In the genomic region with DNA sequence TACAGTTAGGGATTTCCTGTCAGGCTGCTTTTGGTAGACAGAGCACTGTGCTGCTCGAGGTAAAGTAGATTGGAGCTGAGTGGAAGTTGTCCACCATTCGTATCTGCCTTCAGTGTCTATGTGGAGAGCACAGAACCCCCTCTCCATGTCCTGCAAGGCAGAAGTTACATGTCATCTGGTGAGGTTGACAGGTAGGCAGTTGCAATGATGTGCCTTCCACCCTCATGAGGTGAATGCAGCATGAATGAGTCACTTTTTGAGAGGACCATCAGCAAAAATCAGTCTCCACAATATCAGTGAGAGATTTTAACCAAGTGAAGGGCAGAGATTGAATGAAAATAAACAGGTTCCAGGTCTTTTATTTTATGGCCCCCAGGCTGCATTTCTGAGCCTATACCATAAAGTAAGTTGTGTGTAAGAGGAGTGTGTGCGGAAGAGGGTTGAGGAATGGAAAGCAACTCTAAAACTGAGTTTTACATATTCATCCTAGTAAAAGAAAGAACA, we compare ENCODE assay signal across 22 cellular contexts. TPM values are rescaled to one million over a fixed set of nuclear protein-coding genes. Genes with fewer than 3 reads are reported as not detected.
DNase-seq lines count a peak whose midpoint lies in the region; ATAC-seq, FAIRE-seq and TF ChIP-seq lines count a peak whose summit lies in the region.
"Had no signal": no experiment of that assay in that cellular context is flagged by ENCODE, and none has a peak within 500 bp of the region (broad histone marks: within the 10 kb centered on the region; RNA-seq: fewer than 3 reads in every experiment).

No MANE protein-coding gene starts in this region.

- no peak for TF ChIP-seq RAD21 in GM12878 (IDR thresholded peaks at IDR 0.05; ENCODE audit: insufficient read depth, low read depth, low read length)

- H3K4me1 ChIP-seq in HUES48 (ENCODE audit: control insufficient read depth, insufficient read depth, low read length) (peaks cover 52% of the 10 kb centered on the region), GM12878 (ENCODE audit: control insufficient read depth, insufficient read depth, low read length) (no peaks in the 10 kb centered on the region), mesodermal cell (ENCODE audit: control insufficient read depth, insufficient read depth, low read length, poor library complexity, severe bottlenecking) (peaks cover 34% of the 10 kb centered on the region)

- DNase-seq in GM12891 (ENCODE audit: insufficient read length, low spot score) (no peak), GM12878 (ENCODE audit: low read depth, low spot score) (no peak), occipital lobe (lab: John Stamatoyannopoulos, UW) (no peak)
- no peak for DNase-seq in activated CD8-positive, alpha-beta memory T cell treated with anti-CD3 and anti-CD28 coated beads, Interleukin-2, amount 50 U/mL, for 4 hours
- DNase-seq: AML-193, DMS79, H9, NCI-H1092, NCI-H2171 treated with DMSO at 0.1 percent for 48 hours, NCI-H82, SHP77 treated with DMSO at 0.1 percent for 48 hours had no signal

- CTCF ChIA-PET in GM12878 (lab: Yijun Ruan, JAX) = interaction anchor here (1.5 to 1.8 kb wide), 2 partner anchors 12 to 242 kb away, joined by 4 to 5 read pairs; no protein-coding TSS in a partner anchor

- 44% methylated on average over 3 of the region's 3 CpGs for WGBS in GM12878 (ENCODE audit: insufficient coverage, insufficient replicate concordance, low lambda C conversion rate, missing lambda C conversion rate)
- WGBS in mesodermal cell (ENCODE audit: insufficient coverage in 2 of 2), 2 experiments = 100% methylated on average over 1 of the region's 3 CpGs; no CpG with 5 or more reads in 1 of the 2 experiments

- no peak overlapping the region for H2AFZ ChIP-seq in GM12878 (ENCODE audit: control insufficient read depth, low read depth, low read length)

- ATAC-seq in GM12878 (peak; percentile 13; the same call in 1 of the 3 replicates), HG03469 (IDR thresholded peaks at IDR 0.05; ENCODE audit: unreplicated experiment) (no peak), GM21515 (IDR thresholded peaks at IDR 0.05; ENCODE audit: unreplicated experiment) (no peak)
- ATAC-seq: K562, Panc1 had no signal

- no peak overlapping the region for H3K9ac ChIP-seq in HUES48 (ENCODE audit: low read depth, low read length)
- H3K9ac ChIP-seq in GM12878 (ENCODE audit: control insufficient read depth, insufficient read depth, low read length) = no peak overlapping the region

- POLR2A ChIA-PET in GM12878 (lab: Charles Lee) = no interaction called here

- no peak overlapping the region for H3K4me2 ChIP-seq in GM12878 (ENCODE audit: control insufficient read depth, insufficient read depth)

- RAD21 ChIA-PET in GM12878 (lab: Charles Lee; ENCODE audit: unreplicated experiment) = no interaction called here

- H3K4me3 ChIP-seq in HUES48 (ENCODE audit: low read depth, low read length) = peak overlapping the region; percentile 26; the same call in 1 of the 2 replicates
- no peak overlapping the region for H3K4me3 ChIP-seq in GM12878
- H3K4me3 ChIP-seq in mesodermal cell (ENCODE audit: extremely low read depth, insufficient read depth, low read length, poor library complexity, severe bottlenecking) = no peak overlapping the region
- H3K4me3 ChIP-seq: K562 had no signal

- no peak for TF ChIP-seq EP300 in GM12878 (IDR thresholded peaks at IDR 0.05; ENCODE audit: borderline replicate concordance in 1 of 2, control insufficient read depth in 1 of 2, low read depth in 2 of 2, low read length in 2 of 2)

- no TSS peak for BruUV-seq in GM12878 (replicated peaks; lab: Mats Ljungman, UMichigan)

- intact Hi-C loops in GM12878 (cut with micrococcal nuclease; ENCODE audit: unreplicated experiment) = no loop called here

- H3K36me3 ChIP-seq in HUES48 (ENCODE audit: control insufficient read depth, insufficient read depth, low read length) (no peaks in the 10 kb centered on the region), GM12878 (ENCODE audit: control insufficient read depth in 2 of 2, insufficient read depth in 2 of 2, low read length in 1 of 2) (no peaks in the 10 kb centered on the region), mesodermal cell (ENCODE audit: control insufficient read depth, insufficient read depth, low read length) (no peaks in the 10 kb centered on the region)

- H3K9me3 ChIP-seq in HUES48 (ENCODE audit: control insufficient read depth, insufficient read depth, low read length) (no peaks in the 10 kb centered on the region), GM12878 (replicated peaks; ENCODE audit: control insufficient read depth, insufficient read depth, low read length) (no peaks in the 10 kb centered on the region), mesodermal cell (ENCODE audit: control insufficient read depth, low read length) (no peaks in the 10 kb centered on the region)

- H3K27me3 ChIP-seq in HUES48 (ENCODE audit: control insufficient read depth, insufficient read depth, low read length) (no peaks in the 10 kb centered on the region), GM12878 (replicated peaks in 1 of 2; ENCODE audit: control insufficient read depth in 2 of 2, insufficient read depth in 2 of 2, low read length in 1 of 2) (no peaks in the 10 kb centered on the region; a peak in 1 of 4 replicates)

- FAIRE-seq in GM12891 (lab: Jason Lieb, UNC) (peak; percentile 69), GM12878 (lab: Jason Lieb, UNC) (no peak)
- FAIRE-seq: HTR-8/SVneo, K562 had no signal

- in situ Hi-C loops in GM12878 (cut with MboI) = no loop called here

- no peak for TF ChIP-seq CTCF in GM12878 (IDR thresholded peaks at IDR 0.05 in 2 of 3, conservative IDR thresholded peaks at IDR 0.05 in 1 of 3; ENCODE audit: control insufficient read depth in 2 of 3, extremely low read depth in 1 of 3, insufficient read depth in 1 of 3, low read depth in 3 of 3, low read length in 3 of 3)

- no peaks in the 10 kb centered on the region for H4K20me1 ChIP-seq in GM12878 (ENCODE audit: control insufficient read depth, insufficient read depth)

- H3K27ac ChIP-seq in HUES48 (ENCODE audit: low read depth, low read length) = peak overlapping the region; percentile 44
- H3K27ac ChIP-seq in GM12878 (ENCODE audit: control insufficient read depth, insufficient read depth) = no peak overlapping the region
- peak overlapping the region; percentile 0 for H3K27ac ChIP-seq in mesodermal cell (ENCODE audit: low read depth, low read length, severe bottlenecking)

- TF ChIP-seq POLR2A in GM12891 (IDR thresholded peaks at IDR 0.05; ENCODE audit: low read depth, low read length) (no peak), GM12878 (IDR thresholded peaks at IDR 0.05; ENCODE audit: low read depth, low read length) (no peak)

- H3K79me2 ChIP-seq in GM12878 (ENCODE audit: control insufficient read depth, insufficient read depth, low read length) = no peaks in the 10 kb centered on the region

- SMC1A ChIA-PET in GM12878 (lab: Charles Lee; ENCODE audit: uncharacterized antibody, unreplicated experiment) = no interaction called here

RNA-seq across cellular contexts. Expression of gene TRAPPC3L, which starts 16.0 kb away (rescaled TPM):
- polyA plus RNA-seq in GM12891 (2012; ENCODE audit: low read depth, missing spikeins) = not detected
- total RNA-seq in GM12878 (2013; cell fraction: nucleolus; rRNA removed) = not detected in 2 replicates
- total RNA-seq in GM12878 (2014; rRNA removed) = not detected in 2 replicates
- not detected in 2 replicates for total RNA-seq in GM12878 (2014; rRNA removed; fragmentation: Illumina TruSeq; extraction: Trizol)
- not detected in 2 replicates for total RNA-seq in GM12878 (2021)
- not detected for polyA plus RNA-seq in GM12878 (2011; ENCODE audit: low read depth)
- not detected in 2 replicates for polyA plus RNA-seq in GM12878 (2011; rRNA removed)
- not detected in 2 replicates for polyA plus RNA-seq in GM12878 (2011; cell fraction: cytosol; rRNA removed)
- not detected in 2 replicates for polyA plus RNA-seq in GM12878 (2011; cell fraction: nucleus; rRNA removed)
- polyA plus RNA-seq in GM12878 (2012) = not detected in 2 replicates
- not detected in 2 replicates for polyA plus RNA-seq in GM12878 (2014; fragmentation: Illumina TruSeq; extraction: Trizol)
- polyA plus RNA-seq in GM12878 (2014; fragmentation: Nextera tagmentation; extraction: Ambion mirVana) = not detected
- not detected in 2 replicates for polyA plus RNA-seq in GM12878 (2014; rRNA removed)
- not detected for polyA plus RNA-seq in GM12878 (2016; fragmentation: Nextera tagmentation; extraction: Ambion mirVana)
- polyA minus RNA-seq in GM12878 (2011; rRNA and poly(A)+ RNA removed) = not detected in 2 replicates
- 1.5 TPM in 1 of 2 replicates, not detected in the other for polyA minus RNA-seq in GM12878 (2011; cell fraction: cytosol; rRNA and poly(A)+ RNA removed)
- polyA minus RNA-seq in GM12878 (2011; cell fraction: nucleus; rRNA and poly(A)+ RNA removed) = not detected in 2 replicates
- polyA plus RNA-seq in mesodermal cell (2013, experiment 1 of 2) = not detected
- polyA plus RNA-seq in mesodermal cell (2013, experiment 2 of 2) = not detected
- total RNA-seq in occipital lobe = not detected
- total RNA-seq: A673, G401, H9, K562, NCI-H460 had no signal
- polyA plus RNA-seq: K562 had no signal

RNA-seq across cellular contexts. Expression of gene CALHM5, which starts 18.1 kb away (rescaled TPM):
- 0.01 TPM for polyA plus RNA-seq in GM12891 (2012; ENCODE audit: low read depth, missing spikeins)
- not detected in 2 replicates for total RNA-seq in GM12878 (2013; cell fraction: nucleolus; rRNA removed)
- total RNA-seq in GM12878 (2014; rRNA removed) = not detected in 2 replicates
- not detected in 2 replicates for total RNA-seq in GM12878 (2014; rRNA removed; fragmentation: Illumina TruSeq; extraction: Trizol)
- total RNA-seq in GM12878 (2021) = not detected in 2 replicates
- not detected for polyA plus RNA-seq in GM12878 (2011; ENCODE audit: low read depth)
- polyA plus RNA-seq in GM12878 (2011; rRNA removed) = not detected in 2 replicates
- not detected in 2 replicates for polyA plus RNA-seq in GM12878 (2011; cell fraction: cytosol; rRNA removed)
- not detected in 2 replicates for polyA plus RNA-seq in GM12878 (2011; cell fraction: nucleus; rRNA removed)
- polyA plus RNA-seq in GM12878 (2012) = not detected in 2 replicates
- not detected in 2 replicates for polyA plus RNA-seq in GM12878 (2014; fragmentation: Illumina TruSeq; extraction: Trizol)
- polyA plus RNA-seq in GM12878 (2014; fragmentation: Nextera tagmentation; extraction: Ambion mirVana) = not detected
- polyA plus RNA-seq in GM12878 (2014; rRNA removed) = not detected in 2 replicates
- polyA plus RNA-seq in GM12878 (2016; fragmentation: Nextera tagmentation; extraction: Ambion mirVana) = not detected
- polyA minus RNA-seq in GM12878 (2011; rRNA and poly(A)+ RNA removed) = not detected in 2 replicates
- not detected in 2 replicates for polyA minus RNA-seq in GM12878 (2011; cell fraction: cytosol; rRNA and poly(A)+ RNA removed)
- polyA minus RNA-seq in GM12878 (2011; cell fraction: nucleus; rRNA and poly(A)+ RNA removed) = not detected in 2 replicates
- polyA plus RNA-seq in mesodermal cell (2013, experiment 1 of 2) = 1.3 TPM
- polyA plus RNA-seq in mesodermal cell (2013, experiment 2 of 2) = 0.96 TPM
- 0.78 TPM for total RNA-seq in occipital lobe

RNA-seq across cellular contexts. Expression of gene CALHM4, which starts 24.0 kb away (rescaled TPM):
- not detected for polyA plus RNA-seq in GM12891 (2012; ENCODE audit: low read depth, missing spikeins)
- total RNA-seq in GM12878 (2013; cell fraction: nucleolus; rRNA removed) = not detected in 2 replicates
- total RNA-seq in GM12878 (2014; rRNA removed) = not detected in 2 replicates
- total RNA-seq in GM12878 (2014; rRNA removed; fragmentation: Illumina TruSeq; extraction: Trizol) = not detected in 2 replicates
- total RNA-seq in GM12878 (2021) = not detected in 2 replicates
- polyA plus RNA-seq in GM12878 (2011; ENCODE audit: low read depth) = not detected
- polyA plus RNA-seq in GM12878 (2011; rRNA removed) = not detected in 2 replicates
- polyA plus RNA-seq in GM12878 (2011; cell fraction: cytosol; rRNA removed) = not detected in 2 replicates
- polyA plus RNA-seq in GM12878 (2011; cell fraction: nucleus; rRNA removed) = not detected in 2 replicates
- polyA plus RNA-seq in GM12878 (2012) = not detected in 2 replicates
- not detected in 2 replicates for polyA plus RNA-seq in GM12878 (2014; fragmentation: Illumina TruSeq; extraction: Trizol)
- polyA plus RNA-seq in GM12878 (2014; fragmentation: Nextera tagmentation; extraction: Ambion mirVana) = not detected
- not detected in 2 replicates for polyA plus RNA-seq in GM12878 (2014; rRNA removed)
- not detected for polyA plus RNA-seq in GM12878 (2016; fragmentation: Nextera tagmentation; extraction: Ambion mirVana)
- not detected in 2 replicates for polyA minus RNA-seq in GM12878 (2011; rRNA and poly(A)+ RNA removed)
- not detected in 2 replicates for polyA minus RNA-seq in GM12878 (2011; cell fraction: cytosol; rRNA and poly(A)+ RNA removed)
- polyA minus RNA-seq in GM12878 (2011; cell fraction: nucleus; rRNA and poly(A)+ RNA removed) = not detected in 2 replicates
- polyA plus RNA-seq in mesodermal cell (2013, experiment 1 of 2) = 0.26 TPM
- 0.40 TPM for polyA plus RNA-seq in mesodermal cell (2013, experiment 2 of 2)
- not detected for total RNA-seq in occipital lobe
- total RNA-seq: A673, G401, H9, K562, M059J, NCI-H460 had no signal
- polyA plus RNA-seq: K562 had no signal

RNA-seq across cellular contexts. Expression of gene RWDD1, which starts 41.8 kb away (rescaled TPM):
- polyA plus RNA-seq in GM12891 (2012; ENCODE audit: low read depth, missing spikeins) = 44.1 TPM
- 4.9 TPM in 2 replicates for total RNA-seq in GM12878 (2013; cell fraction: nucleolus; rRNA removed)
- 44.6 and 49.9 TPM in 2 replicates for total RNA-seq in GM12878 (2014; rRNA removed)
- 74.1 and 74.3 TPM in 2 replicates for total RNA-seq in GM12878 (2014; rRNA removed; fragmentation: Illumina TruSeq; extraction: Trizol)
- total RNA-seq in GM12878 (2021) = 42.6 and 45.5 TPM in 2 replicates
- 28.3 TPM for polyA plus RNA-seq in GM12878 (2011; ENCODE audit: low read depth)
- polyA plus RNA-seq in GM12878 (2011; rRNA removed) = 47.8 and 70.2 TPM in 2 replicates
- 20.4 and 21.8 TPM in 2 replicates for polyA plus RNA-seq in GM12878 (2011; cell fraction: cytosol; rRNA removed)
- polyA plus RNA-seq in GM12878 (2011; cell fraction: nucleus; rRNA removed) = 10.3 and 12.6 TPM in 2 replicates
- polyA plus RNA-seq in GM12878 (2012) = 33.6 and 36.4 TPM in 2 replicates
- 94.8 and 107 TPM in 2 replicates for polyA plus RNA-seq in GM12878 (2014; fragmentation: Illumina TruSeq; extraction: Trizol)
- polyA plus RNA-seq in GM12878 (2014; fragmentation: Nextera tagmentation; extraction: Ambion mirVana) = 10 to 100 TPM; 57.2 to 87.9 TPM
- 28.4 and 40.1 TPM in 2 replicates for polyA plus RNA-seq in GM12878 (2014; rRNA removed)
- polyA plus RNA-seq in GM12878 (2016; fragmentation: Nextera tagmentation; extraction: Ambion mirVana) = 100 to 1,000 TPM in 1 of 2 experiments, 10 to 100 TPM in 1; 96.5 to 107 TPM
- 10.3 and 13.5 TPM in 2 replicates for polyA minus RNA-seq in GM12878 (2011; rRNA and poly(A)+ RNA removed)
- polyA minus RNA-seq in GM12878 (2011; cell fraction: cytosol; rRNA and poly(A)+ RNA removed) = 7.5 and 8.2 TPM in 2 replicates
- polyA minus RNA-seq in GM12878 (2011; cell fraction: nucleus; rRNA and poly(A)+ RNA removed) = 3.4 and 4.8 TPM in 2 replicates
- 45.0 TPM for polyA plus RNA-seq in mesodermal cell (2013, experiment 1 of 2)
- 60.4 TPM for polyA plus RNA-seq in mesodermal cell (2013, experiment 2 of 2)
- total RNA-seq in occipital lobe = 33.4 TPM
